1 cellular context compared by ENCODE assay signal in the genomic region with DNA sequence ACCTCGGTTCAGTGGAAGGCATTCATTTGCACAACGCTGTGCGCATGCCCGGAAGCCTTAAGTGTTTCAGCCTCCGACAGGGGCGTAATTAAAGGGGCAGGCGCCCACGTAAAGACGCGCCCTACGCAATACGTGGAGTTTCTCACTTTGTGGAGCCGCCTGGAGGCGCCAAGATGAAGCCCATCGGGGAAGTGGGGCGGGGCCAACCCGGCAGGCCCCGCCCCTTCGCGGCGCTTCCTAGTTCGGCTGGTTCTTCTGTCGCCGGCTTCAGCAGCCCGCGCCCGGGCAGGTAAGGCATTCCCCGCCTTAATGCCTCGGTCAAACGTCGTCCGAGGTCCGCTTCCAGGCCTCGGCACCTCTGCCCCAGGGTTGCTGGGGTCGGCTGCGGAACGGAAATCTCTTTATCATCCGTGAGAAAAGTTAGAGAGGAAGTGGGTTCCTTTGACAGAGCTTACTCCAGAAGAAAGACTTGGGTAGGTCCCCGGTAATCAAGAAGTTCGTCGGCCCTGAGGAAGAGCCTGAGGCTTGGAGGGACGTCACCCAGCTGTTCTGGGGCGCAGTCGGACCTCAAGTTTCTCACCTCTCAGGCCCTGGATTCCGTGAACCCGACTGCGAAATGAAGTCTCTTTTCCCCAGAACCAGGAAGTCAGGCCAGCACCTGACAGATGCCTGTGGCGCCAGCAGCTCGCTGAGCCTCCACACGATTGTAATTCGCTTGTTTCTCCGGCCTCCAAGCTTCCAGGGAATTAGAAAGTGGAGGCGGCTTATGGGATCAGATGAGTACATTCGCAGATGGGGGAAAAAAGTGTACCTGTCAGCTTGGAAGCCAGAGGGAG.
A peak's percentile ranks its signal among the peaks of the same experiment; 100 is the strongest.
TF ChIP-seq lines count a peak whose summit lies in the region.

A gene (plus strand): TSS at position 224 of the 836 bp plus-strand sequence. CDS start 9,161 bp downstream, outside the sequence.
A gene with protein sequence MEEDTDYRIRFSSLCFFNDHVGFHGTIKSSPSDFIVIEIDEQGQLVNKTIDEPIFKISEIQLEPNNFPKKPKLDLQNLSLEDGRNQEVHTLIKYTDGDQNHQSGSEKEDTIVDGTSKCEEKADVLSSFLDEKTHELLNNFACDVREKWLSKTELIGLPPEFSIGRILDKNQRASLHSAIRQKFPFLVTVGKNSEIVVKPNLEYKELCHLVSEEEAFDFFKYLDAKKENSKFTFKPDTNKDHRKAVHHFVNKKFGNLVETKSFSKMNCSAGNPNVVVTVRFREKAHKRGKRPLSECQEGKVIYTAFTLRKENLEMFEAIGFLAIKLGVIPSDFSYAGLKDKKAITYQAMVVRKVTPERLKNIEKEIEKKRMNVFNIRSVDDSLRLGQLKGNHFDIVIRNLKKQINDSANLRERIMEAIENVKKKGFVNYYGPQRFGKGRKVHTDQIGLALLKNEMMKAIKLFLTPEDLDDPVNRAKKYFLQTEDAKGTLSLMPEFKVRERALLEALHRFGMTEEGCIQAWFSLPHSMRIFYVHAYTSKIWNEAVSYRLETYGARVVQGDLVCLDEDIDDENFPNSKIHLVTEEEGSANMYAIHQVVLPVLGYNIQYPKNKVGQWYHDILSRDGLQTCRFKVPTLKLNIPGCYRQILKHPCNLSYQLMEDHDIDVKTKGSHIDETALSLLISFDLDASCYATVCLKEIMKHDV (minus strand): TSS at position 63 of the 836 bp plus-strand sequence. CDS start 3,545 bp downstream, outside the sequence.

TF ChIP-seq in K562, 482 proteins besides CTCF, POLR2A, EP300 and RAD21 (continued from another document and continues in another):
- TF ChIP-seq, protein P1, sequence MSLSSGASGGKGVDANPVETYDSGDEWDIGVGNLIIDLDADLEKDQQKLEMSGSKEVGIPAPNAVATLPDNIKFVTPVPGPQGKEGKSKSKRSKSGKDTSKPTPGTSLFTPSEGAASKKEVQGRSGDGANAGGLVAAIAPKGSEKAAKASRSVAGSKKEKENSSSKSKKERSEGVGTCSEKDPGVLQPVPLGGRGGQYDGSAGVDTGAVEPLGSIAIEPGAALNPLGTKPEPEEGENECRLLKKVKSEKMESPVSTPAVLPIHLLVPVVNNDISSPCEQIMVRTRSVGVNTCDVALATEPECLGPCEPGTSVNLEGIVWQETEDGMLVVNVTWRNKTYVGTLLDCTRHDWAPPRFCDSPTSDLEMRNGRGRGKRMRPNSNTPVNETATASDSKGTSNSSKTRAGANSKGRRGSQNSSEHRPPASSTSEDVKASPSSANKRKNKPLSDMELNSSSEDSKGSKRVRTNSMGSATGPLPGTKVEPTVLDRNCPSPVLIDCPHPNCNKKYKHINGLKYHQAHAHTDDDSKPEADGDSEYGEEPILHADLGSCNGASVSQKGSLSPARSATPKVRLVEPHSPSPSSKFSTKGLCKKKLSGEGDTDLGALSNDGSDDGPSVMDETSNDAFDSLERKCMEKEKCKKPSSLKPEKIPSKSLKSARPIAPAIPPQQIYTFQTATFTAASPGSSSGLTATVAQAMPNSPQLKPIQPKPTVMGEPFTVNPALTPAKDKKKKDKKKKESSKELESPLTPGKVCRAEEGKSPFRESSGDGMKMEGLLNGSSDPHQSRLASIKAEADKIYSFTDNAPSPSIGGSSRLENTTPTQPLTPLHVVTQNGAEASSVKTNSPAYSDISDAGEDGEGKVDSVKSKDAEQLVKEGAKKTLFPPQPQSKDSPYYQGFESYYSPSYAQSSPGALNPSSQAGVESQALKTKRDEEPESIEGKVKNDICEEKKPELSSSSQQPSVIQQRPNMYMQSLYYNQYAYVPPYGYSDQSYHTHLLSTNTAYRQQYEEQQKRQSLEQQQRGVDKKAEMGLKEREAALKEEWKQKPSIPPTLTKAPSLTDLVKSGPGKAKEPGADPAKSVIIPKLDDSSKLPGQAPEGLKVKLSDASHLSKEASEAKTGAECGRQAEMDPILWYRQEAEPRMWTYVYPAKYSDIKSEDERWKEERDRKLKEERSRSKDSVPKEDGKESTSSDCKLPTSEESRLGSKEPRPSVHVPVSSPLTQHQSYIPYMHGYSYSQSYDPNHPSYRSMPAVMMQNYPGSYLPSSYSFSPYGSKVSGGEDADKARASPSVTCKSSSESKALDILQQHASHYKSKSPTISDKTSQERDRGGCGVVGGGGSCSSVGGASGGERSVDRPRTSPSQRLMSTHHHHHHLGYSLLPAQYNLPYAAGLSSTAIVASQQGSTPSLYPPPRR (CRISPR knock-in tag; IDR thresholded peaks at IDR 0.05; ENCODE audit: borderline replicate concordance) = no peak
- no peak for TF ChIP-seq CBX2 (IDR thresholded peaks at IDR 0.05; ENCODE audit: insufficient read depth, low read length, poor library complexity, severe bottlenecking)
- TF ChIP-seq, protein P2, sequence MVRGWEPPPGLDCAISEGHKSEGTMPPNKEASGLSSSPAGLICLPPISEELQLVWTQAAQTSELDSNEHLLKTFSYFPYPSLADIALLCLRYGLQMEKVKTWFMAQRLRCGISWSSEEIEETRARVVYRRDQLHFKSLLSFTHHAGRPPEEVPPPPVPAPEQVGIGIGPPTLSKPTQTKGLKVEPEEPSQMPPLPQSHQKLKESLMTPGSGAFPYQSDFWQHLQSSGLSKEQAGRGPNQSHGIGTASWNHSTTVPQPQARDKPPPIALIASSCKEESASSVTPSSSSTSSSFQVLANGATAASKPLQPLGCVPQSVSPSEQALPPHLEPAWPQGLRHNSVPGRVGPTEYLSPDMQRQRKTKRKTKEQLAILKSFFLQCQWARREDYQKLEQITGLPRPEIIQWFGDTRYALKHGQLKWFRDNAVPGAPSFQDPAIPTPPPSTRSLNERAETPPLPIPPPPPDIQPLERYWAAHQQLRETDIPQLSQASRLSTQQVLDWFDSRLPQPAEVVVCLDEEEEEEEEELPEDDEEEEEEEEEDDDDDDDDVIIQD (CRISPR knock-in tag; IDR thresholded peaks at IDR 0.05) = no peak
- no peak for TF ChIP-seq NCOA4 (IDR thresholded peaks at IDR 0.05; ENCODE audit: partially characterized antibody)
- no peak for TF ChIP-seq ADNP (tag; IDR thresholded peaks at IDR 0.05)
- TF ChIP-seq FOS (IDR thresholded peaks at IDR 0.05; ENCODE audit: extremely low read depth, insufficient read length) = no peak
- TF ChIP-seq TCF7 (IDR thresholded peaks at IDR 0.05; ENCODE audit: borderline replicate concordance) = no peak
- TF ChIP-seq SLC30A9 (CRISPR knock-in tag; IDR thresholded peaks at IDR 0.05) = no peak
- TF ChIP-seq ZFP1 (CRISPR knock-in tag; IDR thresholded peaks at IDR 0.05) = no peak
- TF ChIP-seq, protein P3, sequence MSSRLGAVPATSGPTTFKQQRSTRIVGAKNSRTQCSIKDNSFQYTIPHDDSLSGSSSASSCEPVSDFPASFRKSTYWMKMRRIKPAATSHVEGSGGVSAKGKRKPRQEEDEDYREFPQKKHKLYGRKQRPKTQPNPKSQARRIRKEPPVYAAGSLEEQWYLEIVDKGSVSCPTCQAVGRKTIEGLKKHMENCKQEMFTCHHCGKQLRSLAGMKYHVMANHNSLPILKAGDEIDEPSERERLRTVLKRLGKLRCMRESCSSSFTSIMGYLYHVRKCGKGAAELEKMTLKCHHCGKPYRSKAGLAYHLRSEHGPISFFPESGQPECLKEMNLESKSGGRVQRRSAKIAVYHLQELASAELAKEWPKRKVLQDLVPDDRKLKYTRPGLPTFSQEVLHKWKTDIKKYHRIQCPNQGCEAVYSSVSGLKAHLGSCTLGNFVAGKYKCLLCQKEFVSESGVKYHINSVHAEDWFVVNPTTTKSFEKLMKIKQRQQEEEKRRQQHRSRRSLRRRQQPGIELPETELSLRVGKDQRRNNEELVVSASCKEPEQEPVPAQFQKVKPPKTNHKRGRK (tag; IDR thresholded peaks at IDR 0.05) = no peak
- peak; percentile 80 for TF ChIP-seq TAF1 (IDR thresholded peaks at IDR 0.05; ENCODE audit: control insufficient read depth, extremely low read depth, insufficient read depth, low read length, severe bottlenecking)
- no peak for TF ChIP-seq HDGF (IDR thresholded peaks at IDR 0.05)
- no peak for TF ChIP-seq MXI1 (IDR thresholded peaks at IDR 0.05; ENCODE audit: low read depth, low read length)
- no peak for TF ChIP-seq ZNF551 (CRISPR knock-in tag; IDR thresholded peaks at IDR 0.05)
- TF ChIP-seq, protein P4, sequence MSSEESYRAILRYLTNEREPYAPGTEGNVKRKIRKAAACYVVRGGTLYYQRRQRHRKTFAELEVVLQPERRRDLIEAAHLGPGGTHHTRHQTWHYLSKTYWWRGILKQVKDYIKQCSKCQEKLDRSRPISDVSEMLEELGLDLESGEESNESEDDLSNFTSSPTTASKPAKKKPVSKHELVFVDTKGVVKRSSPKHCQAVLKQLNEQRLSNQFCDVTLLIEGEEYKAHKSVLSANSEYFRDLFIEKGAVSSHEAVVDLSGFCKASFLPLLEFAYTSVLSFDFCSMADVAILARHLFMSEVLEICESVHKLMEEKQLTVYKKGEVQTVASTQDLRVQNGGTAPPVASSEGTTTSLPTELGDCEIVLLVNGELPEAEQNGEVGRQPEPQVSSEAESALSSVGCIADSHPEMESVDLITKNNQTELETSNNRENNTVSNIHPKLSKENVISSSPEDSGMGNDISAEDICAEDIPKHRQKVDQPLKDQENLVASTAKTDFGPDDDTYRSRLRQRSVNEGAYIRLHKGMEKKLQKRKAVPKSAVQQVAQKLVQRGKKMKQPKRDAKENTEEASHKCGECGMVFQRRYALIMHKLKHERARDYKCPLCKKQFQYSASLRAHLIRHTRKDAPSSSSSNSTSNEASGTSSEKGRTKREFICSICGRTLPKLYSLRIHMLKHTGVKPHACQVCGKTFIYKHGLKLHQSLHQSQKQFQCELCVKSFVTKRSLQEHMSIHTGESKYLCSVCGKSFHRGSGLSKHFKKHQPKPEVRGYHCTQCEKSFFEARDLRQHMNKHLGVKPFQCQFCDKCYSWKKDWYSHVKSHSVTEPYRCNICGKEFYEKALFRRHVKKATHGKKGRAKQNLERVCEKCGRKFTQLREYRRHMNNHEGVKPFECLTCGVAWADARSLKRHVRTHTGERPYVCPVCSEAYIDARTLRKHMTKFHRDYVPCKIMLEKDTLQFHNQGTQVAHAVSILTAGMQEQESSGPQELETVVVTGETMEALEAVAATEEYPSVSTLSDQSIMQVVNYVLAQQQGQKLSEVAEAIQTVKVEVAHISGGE (CRISPR knock-in tag; IDR thresholded peaks at IDR 0.05) = peak in 1 of 3 experiments; percentile 49; a peak in 1 of 6 replicates
- peak in 1 of 2 experiments; percentile 74; a peak in 1 of 4 replicates for TF ChIP-seq ETV6 (IDR thresholded peaks at IDR 0.05; ENCODE audit: borderline replicate concordance in 1 of 2, low read depth in 2 of 2, low read length in 1 of 2)
- no peak for TF ChIP-seq ETV6 (CRISPR knock-in tag; IDR thresholded peaks at IDR 0.05; ENCODE audit: borderline replicate concordance)
- no peak for TF ChIP-seq NELFE (IDR thresholded peaks at IDR 0.05; ENCODE audit: insufficient read depth, insufficient read length)
- TF ChIP-seq, protein P5, sequence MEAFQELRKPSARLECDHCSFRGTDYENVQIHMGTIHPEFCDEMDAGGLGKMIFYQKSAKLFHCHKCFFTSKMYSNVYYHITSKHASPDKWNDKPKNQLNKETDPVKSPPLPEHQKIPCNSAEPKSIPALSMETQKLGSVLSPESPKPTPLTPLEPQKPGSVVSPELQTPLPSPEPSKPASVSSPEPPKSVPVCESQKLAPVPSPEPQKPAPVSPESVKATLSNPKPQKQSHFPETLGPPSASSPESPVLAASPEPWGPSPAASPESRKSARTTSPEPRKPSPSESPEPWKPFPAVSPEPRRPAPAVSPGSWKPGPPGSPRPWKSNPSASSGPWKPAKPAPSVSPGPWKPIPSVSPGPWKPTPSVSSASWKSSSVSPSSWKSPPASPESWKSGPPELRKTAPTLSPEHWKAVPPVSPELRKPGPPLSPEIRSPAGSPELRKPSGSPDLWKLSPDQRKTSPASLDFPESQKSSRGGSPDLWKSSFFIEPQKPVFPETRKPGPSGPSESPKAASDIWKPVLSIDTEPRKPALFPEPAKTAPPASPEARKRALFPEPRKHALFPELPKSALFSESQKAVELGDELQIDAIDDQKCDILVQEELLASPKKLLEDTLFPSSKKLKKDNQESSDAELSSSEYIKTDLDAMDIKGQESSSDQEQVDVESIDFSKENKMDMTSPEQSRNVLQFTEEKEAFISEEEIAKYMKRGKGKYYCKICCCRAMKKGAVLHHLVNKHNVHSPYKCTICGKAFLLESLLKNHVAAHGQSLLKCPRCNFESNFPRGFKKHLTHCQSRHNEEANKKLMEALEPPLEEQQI (IDR thresholded peaks at IDR 0.05) = no peak; the same call in 1 of the 2 replicates
- TF ChIP-seq, protein P6, sequence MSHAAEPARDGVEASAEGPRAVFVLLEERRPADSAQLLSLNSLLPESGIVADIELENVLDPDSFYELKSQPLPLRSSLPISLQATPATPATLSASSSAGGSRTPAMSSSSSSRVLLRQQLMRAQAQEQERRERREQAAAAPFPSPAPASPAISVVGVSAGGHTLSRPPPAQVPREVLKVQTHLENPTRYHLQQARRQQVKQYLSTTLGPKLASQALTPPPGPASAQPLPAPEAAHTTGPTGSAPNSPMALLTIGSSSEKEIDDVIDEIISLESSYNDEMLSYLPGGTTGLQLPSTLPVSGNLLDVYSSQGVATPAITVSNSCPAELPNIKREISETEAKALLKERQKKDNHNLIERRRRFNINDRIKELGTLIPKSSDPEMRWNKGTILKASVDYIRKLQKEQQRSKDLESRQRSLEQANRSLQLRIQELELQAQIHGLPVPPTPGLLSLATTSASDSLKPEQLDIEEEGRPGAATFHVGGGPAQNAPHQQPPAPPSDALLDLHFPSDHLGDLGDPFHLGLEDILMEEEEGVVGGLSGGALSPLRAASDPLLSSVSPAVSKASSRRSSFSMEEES (CRISPR knock-in tag; IDR thresholded peaks at IDR 0.05) = no peak
- no peak for TF ChIP-seq ZNF347 (CRISPR knock-in tag; IDR thresholded peaks at IDR 0.05; ENCODE audit: low read depth)
- TF ChIP-seq, protein P7, sequence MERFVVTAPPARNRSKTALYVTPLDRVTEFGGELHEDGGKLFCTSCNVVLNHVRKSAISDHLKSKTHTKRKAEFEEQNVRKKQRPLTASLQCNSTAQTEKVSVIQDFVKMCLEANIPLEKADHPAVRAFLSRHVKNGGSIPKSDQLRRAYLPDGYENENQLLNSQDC (CRISPR knock-in tag; IDR thresholded peaks at IDR 0.05) = no peak
- TF ChIP-seq, protein P8, sequence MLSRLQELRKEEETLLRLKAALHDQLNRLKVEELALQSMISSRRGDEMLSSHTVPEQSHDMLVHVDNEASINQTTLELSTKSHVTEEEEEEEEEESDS (CRISPR knock-in tag; IDR thresholded peaks at IDR 0.05) = no peak
- peak; percentile 48; the same call in 1 of the 2 replicates for TF ChIP-seq MYC (IDR thresholded peaks at IDR 0.05; ENCODE audit: low read depth, low read length)
- TF ChIP-seq MYC (CRISPR knock-in tag; IDR thresholded peaks at IDR 0.05; ENCODE audit: borderline replicate concordance, low read depth) = no peak
- TF ChIP-seq RBBP5 (IDR thresholded peaks at IDR 0.05; ENCODE audit: borderline replicate concordance, insufficient read depth, low read length, poor library complexity, severe bottlenecking) = peak; percentile 48
- TF ChIP-seq, protein P9, sequence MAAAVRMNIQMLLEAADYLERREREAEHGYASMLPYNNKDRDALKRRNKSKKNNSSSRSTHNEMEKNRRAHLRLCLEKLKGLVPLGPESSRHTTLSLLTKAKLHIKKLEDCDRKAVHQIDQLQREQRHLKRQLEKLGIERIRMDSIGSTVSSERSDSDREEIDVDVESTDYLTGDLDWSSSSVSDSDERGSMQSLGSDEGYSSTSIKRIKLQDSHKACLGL (CRISPR knock-in tag; IDR thresholded peaks at IDR 0.05; ENCODE audit: borderline replicate concordance, poor library complexity, severe bottlenecking) = no peak
- TF ChIP-seq EGR1 (conservative IDR thresholded peaks at IDR 0.05) = peak; percentile 94
- no peak for TF ChIP-seq GABPB2 (CRISPR knock-in tag; conservative IDR thresholded peaks at IDR 0.05)
- TF ChIP-seq ZNF253 (CRISPR knock-in tag; conservative IDR thresholded peaks at IDR 0.05) = no peak
- TF ChIP-seq NCOA1 (IDR thresholded peaks at IDR 0.05; ENCODE audit: low read depth) = no peak
- no peak for TF ChIP-seq KLF13 (tag; IDR thresholded peaks at IDR 0.05; ENCODE audit: borderline replicate concordance, low read depth)
- no peak for TF ChIP-seq KLF6 (CRISPR knock-in tag; IDR thresholded peaks at IDR 0.05; ENCODE audit: borderline replicate concordance)
- TF ChIP-seq NUFIP1 (IDR thresholded peaks at IDR 0.05; ENCODE audit: partially characterized antibody) = no peak
- 0 out of 2 replicates have a peak, but pooled peaks have one; percentile 34 for TF ChIP-seq ERF (CRISPR knock-in tag; IDR thresholded peaks at IDR 0.05)
- TF ChIP-seq SRSF3 (IDR thresholded peaks at IDR 0.05; ENCODE audit: insufficient read depth, low read length) = no peak
